ENCODE assay signal across 9 cellular contexts in genomic region chr2:73202156-73203054, GRCh38.
DNase-seq lines count a peak whose midpoint lies in the region; ATAC-seq lines count a peak whose summit lies in the region.
"Had no signal": no experiment of that assay in that cellular context is flagged by ENCODE, and none has a peak within 500 bp of the region (broad histone marks: within the 10 kb centered on the region; RNA-seq: fewer than 3 reads in every experiment).

TSS of gene NOTO (plus strand) at chr2:73202574. CDS start at chr2:73202667, 93 bp downstream.

- no peak within 1 kb of the TSS for H3K27ac ChIP-seq in iPS-18a (ENCODE audit: low read length)
- H3K27ac ChIP-seq: BLaER1 had no signal

- H3K36me3 ChIP-seq in iPS-18a (ENCODE audit: control insufficient read depth, low read depth, low read length), result no peaks in the 10 kb centered on the region
- H3K36me3 ChIP-seq: BLaER1 had no signal

- H3K27me3 ChIP-seq in iPS-18a (ENCODE audit: control insufficient read depth, insufficient read depth, low read length), result peaks cover 64% of the 10 kb centered on the region

- peak; percentile 27 to 36 for ATAC-seq in stimulated activated naive B cell treated with anti-CD40 and anti-IgM and Interleukin-4, amounts not matched to agents 10 μg/mL and 1 μg/mL and 100 μg/mL, for 72 hours (replicated peaks)
- ATAC-seq in HG02884 (IDR thresholded peaks at IDR 0.05; ENCODE audit: unreplicated experiment), result no peak

- no peaks in the 10 kb centered on the region for H3K9me3 ChIP-seq in iPS-18a (ENCODE audit: control insufficient read depth, low read depth, low read length)

- H3K4me1 Mint-ChIP-seq in activated naive CD4-positive, alpha-beta T cell treated with anti-CD3 and anti-CD28 coated beads, Interleukin-2, amount 10 ng/mL, durations not matched to agents 7 days and 5 days, result peaks cover 7% of the 10 kb centered on the region
- peaks cover 2 to 17% of the 10 kb centered on the region in 2 donors for H3K4me1 Mint-ChIP-seq in stimulated activated naive B cell treated with anti-CD40 and anti-IgM and Interleukin-4, amounts not matched to agents 10 μg/mL and 1 μg/mL and 100 μg/mL, for 72 hours

- peak; percentile 1 for DNase-seq in NCI-H2196 (lab: John Stamatoyannopoulos, UW; ENCODE audit: unreplicated experiment)
- DNase-seq in NCI-H2196 treated with DMSO at 0.1 percent for 48 hours (lab: John Stamatoyannopoulos, UW; ENCODE audit: unreplicated experiment), result no peak
- DNase-seq in activated naive CD4-positive, alpha-beta T cell treated with anti-CD3 and anti-CD28 coated beads, Interleukin-2, amount 10 ng/mL, durations not matched to agents 7 days and 5 days, result peak; percentile 24
- DNase-seq in stimulated activated naive B cell treated with anti-CD40 and anti-IgM and Interleukin-4, amounts not matched to agents 10 μg/mL and 1 μg/mL and 100 μg/mL, for 72 hours, result no peak
- no peak for DNase-seq in dedifferentiated amniotic fluid mesenchymal stem cell (ENCODE audit: extremely low spot score)
- DNase-seq in cortex of kidney (lab: John Stamatoyannopoulos, UW), result no peak

- H3K9ac ChIP-seq in iPS-18a (ENCODE audit: low read length), result no peak within 1 kb of the TSS
- H3K9ac ChIP-seq: BLaER1 had no signal

- peak within 1 kb of the TSS; percentile 68 for H3K27ac Mint-ChIP-seq in activated naive CD4-positive, alpha-beta T cell treated with anti-CD3 and anti-CD28 coated beads, Interleukin-2, amount 10 ng/mL, durations not matched to agents 7 days and 5 days
- no peak within 1 kb of the TSS for H3K27ac Mint-ChIP-seq in stimulated activated naive B cell treated with anti-CD40 and anti-IgM and Interleukin-4, amounts not matched to agents 10 μg/mL and 1 μg/mL and 100 μg/mL, for 72 hours

- H3K4me1 ChIP-seq in iPS-18a (ENCODE audit: control insufficient read depth, low read depth, low read length), result no peaks in the 10 kb centered on the region
- H3K4me1 ChIP-seq: BLaER1 had no signal

- no peaks in the 10 kb centered on the region for H3K9me3 Mint-ChIP-seq in activated naive CD4-positive, alpha-beta T cell treated with anti-CD3 and anti-CD28 coated beads, Interleukin-2, amount 10 ng/mL, durations not matched to agents 7 days and 5 days
- no peaks in the 10 kb centered on the region for H3K9me3 Mint-ChIP-seq in stimulated activated naive B cell treated with anti-CD40 and anti-IgM and Interleukin-4, amounts not matched to agents 10 μg/mL and 1 μg/mL and 100 μg/mL, for 72 hours

- peak within 1 kb of the TSS; percentile 39 for H3K4me3 ChIP-seq in iPS-18a (ENCODE audit: low read length)
- H3K4me3 ChIP-seq: BLaER1 had no signal

- no peaks in the 10 kb centered on the region for H3K36me3 Mint-ChIP-seq in activated naive CD4-positive, alpha-beta T cell treated with anti-CD3 and anti-CD28 coated beads, Interleukin-2, amount 10 ng/mL, durations not matched to agents 7 days and 5 days
- no peaks in the 10 kb centered on the region for H3K36me3 Mint-ChIP-seq in stimulated activated naive B cell treated with anti-CD40 and anti-IgM and Interleukin-4, amounts not matched to agents 10 μg/mL and 1 μg/mL and 100 μg/mL, for 72 hours

- CTCF ChIA-PET in activated naive CD4-positive, alpha-beta T cell treated with anti-CD3 and anti-CD28 coated beads, Interleukin-2, amount 10 ng/mL, durations not matched to agents 7 days and 5 days (lab: Charles Lee), result interaction anchor here (0.9 to 1.5 kb wide), 4 partner anchors 8 to 25 kb away, joined by 4 read pairs; no protein-coding TSS in a partner anchor

- peaks cover 93% of the 10 kb centered on the region for H3K27me3 Mint-ChIP-seq in activated naive CD4-positive, alpha-beta T cell treated with anti-CD3 and anti-CD28 coated beads, Interleukin-2, amount 10 ng/mL, durations not matched to agents 7 days and 5 days
- peaks cover 53 to 68% of the 10 kb centered on the region in 2 donors for H3K27me3 Mint-ChIP-seq in stimulated activated naive B cell treated with anti-CD40 and anti-IgM and Interleukin-4, amounts not matched to agents 10 μg/mL and 1 μg/mL and 100 μg/mL, for 72 hours

- H3K4me3 Mint-ChIP-seq in activated naive CD4-positive, alpha-beta T cell treated with anti-CD3 and anti-CD28 coated beads, Interleukin-2, amount 10 ng/mL, durations not matched to agents 7 days and 5 days, result peak within 1 kb of the TSS; percentile 10
- peak within 1 kb of the TSS; percentile 60 to 71 for H3K4me3 Mint-ChIP-seq in stimulated activated naive B cell treated with anti-CD40 and anti-IgM and Interleukin-4, amounts not matched to agents 10 μg/mL and 1 μg/mL and 100 μg/mL, for 72 hours

Comparison
In these comparisons a context has a peak if more than half of its experiments do, and no peak if none do; other contexts are left out.
1. DNase-seq: peak in NCI-H2196 (single experiment) and activated naive CD4-positive, alpha-beta T cell treated with anti-CD3 and anti-CD28 coated beads, Interleukin-2, amount 10 ng/mL, durations not matched to agents 7 days and 5 days (single experiment); none in NCI-H2196 treated with DMSO at 0.1 percent for 48 hours (single experiment), stimulated activated naive B cell treated with anti-CD40 and anti-IgM and Interleukin-4, amounts not matched to agents 10 μg/mL and 1 μg/mL and 100 μg/mL, for 72 hours (single experiment), dedifferentiated amniotic fluid mesenchymal stem cell (single experiment) and cortex of kidney (single experiment).